Comparison of ENCODE assay signal across 21 cellular contexts in the genomic region with DNA sequence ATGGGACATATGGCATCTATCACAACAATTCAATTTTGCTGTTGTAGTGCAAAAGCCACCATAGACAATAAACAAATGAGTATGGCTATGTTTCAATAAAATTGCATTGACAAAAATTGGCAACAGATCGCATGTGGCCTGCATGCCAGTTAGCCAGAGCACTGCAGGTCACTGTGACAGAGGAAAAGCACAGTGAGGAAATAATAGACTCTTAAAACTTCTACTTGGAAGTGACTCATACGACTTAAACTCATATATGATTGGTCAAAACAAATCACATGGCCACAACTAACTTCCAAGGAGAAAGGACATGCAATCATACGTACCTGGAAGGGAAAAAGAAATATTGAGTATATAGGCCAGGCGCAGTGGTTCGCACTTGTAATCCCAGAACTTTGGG. TPM values are rescaled to one million over a fixed set of nuclear protein-coding genes. Genes with fewer than 3 reads are reported as not detected.
DNase-seq lines count a peak whose midpoint lies in the region; ATAC-seq lines count a peak whose summit lies in the region.
"Had no signal": no experiment of that assay in that cellular context is flagged by ENCODE, and none has a peak within 500 bp of the region (broad histone marks: within the 10 kb centered on the region; RNA-seq: fewer than 3 reads in every experiment).

No MANE protein-coding gene starts in this region.

- in situ Hi-C loops in KBM-7 (cut with MboI; ENCODE audit: low pct_unique_long_range_greater_than_20kb, low sequenced_read_pairs) = no loop called here

- DNase-seq in ELR (ENCODE audit: low read depth) = peak; percentile 33
- DNase-seq in KBM-7 = peak; percentile 5
- DNase-seq in dermis blood vessel endothelial cell = peak; percentile 55
- DNase-seq in left colon = no peak
- DNase-seq in middle frontal gyrus (ENCODE audit: extremely low spot score, low spot score) = no peak
- DNase-seq in activated CD4-positive, alpha-beta T cell treated with anti-CD3 and anti-CD28 coated beads, Interleukin-2, amount 10 ng/mL, durations not matched to agents 24 days and 14 days = no peak
- no peak for DNase-seq in KG1 (lab: John Stamatoyannopoulos, UW)
- no peak for DNase-seq in HUDEP-2 (lab: John Stamatoyannopoulos, UW; ENCODE audit: unreplicated experiment in 76 of 76)
- DNase-seq: activated effector memory CD4-positive, alpha-beta T cell treated with anti-CD3 and anti-CD28 coated beads, Interleukin-2, amount 50 U/mL, for 16 hours; AML-193; aorta; erythroblast; GM23248; head of caudate nucleus; islet precursor cell; NCI-H2107; NCI-H774; occipital lobe; sigmoid colon; stimulated activated CD4-positive, alpha-beta T cell treated with anti-CD3 and anti-CD28 coated beads, Interleukin-1b, Interleukin-23, amount 100 ng/mL, for 48 hours; T-helper 1 cell had no signal

- no peak overlapping the region for H3K4me3 Mint-ChIP-seq in activated CD4-positive, alpha-beta T cell treated with anti-CD3 and anti-CD28 coated beads, Interleukin-2, amount 10 ng/mL, durations not matched to agents 24 days and 14 days

- H3K36me3 Mint-ChIP-seq in activated CD4-positive, alpha-beta T cell treated with anti-CD3 and anti-CD28 coated beads, Interleukin-2, amount 10 ng/mL, durations not matched to agents 24 days and 14 days (ENCODE audit: low read depth) = no peaks in the 10 kb centered on the region

- ATAC-seq in left colon = peak; percentile 78

- peaks cover 2% of the 10 kb centered on the region for H3K4me1 Mint-ChIP-seq in activated CD4-positive, alpha-beta T cell treated with anti-CD3 and anti-CD28 coated beads, Interleukin-2, amount 10 ng/mL, durations not matched to agents 24 days and 14 days

- H3K27me3 Mint-ChIP-seq in activated CD4-positive, alpha-beta T cell treated with anti-CD3 and anti-CD28 coated beads, Interleukin-2, amount 10 ng/mL, durations not matched to agents 24 days and 14 days = no peaks in the 10 kb centered on the region

- no peak overlapping the region for H3K27ac Mint-ChIP-seq in activated CD4-positive, alpha-beta T cell treated with anti-CD3 and anti-CD28 coated beads, Interleukin-2, amount 10 ng/mL, durations not matched to agents 24 days and 14 days

- intact Hi-C loops in left colon (cut with DNase I, micrococcal nuclease) = no loop called here
- intact Hi-C loops in activated CD4-positive, alpha-beta T cell treated with anti-CD3 and anti-CD28 coated beads, Interleukin-2, amount 10 ng/mL, durations not matched to agents 24 days and 14 days (cut with micrococcal nuclease) = no loop called here

- H3K9me3 Mint-ChIP-seq in activated CD4-positive, alpha-beta T cell treated with anti-CD3 and anti-CD28 coated beads, Interleukin-2, amount 10 ng/mL, durations not matched to agents 24 days and 14 days = no peaks in the 10 kb centered on the region

RNA-seq across cellular contexts. Expression of gene EXOC6B, which starts 44.3 kb away (rescaled TPM):
- 23.3 and 45.7 TPM in 2 replicates for total RNA-seq in dermis blood vessel endothelial cell
- total RNA-seq in left colon = 10 to 100 TPM; 23.9 to 37.6 TPM
- 7.8 and 8.4 TPM in 2 replicates for total RNA-seq in activated CD4-positive, alpha-beta T cell treated with anti-CD3 and anti-CD28 coated beads, Interleukin-2, amount 10 ng/mL, durations not matched to agents 24 days and 14 days

Comparison
In these comparisons a context has a peak if more than half of its experiments do, and no peak if none do; other contexts are left out.
1. DNase-seq: peak in ELR (single experiment), KBM-7 (single experiment) and dermis blood vessel endothelial cell (single experiment); none in left colon (0 of 2), middle frontal gyrus (single experiment), activated CD4-positive, alpha-beta T cell treated with anti-CD3 and anti-CD28 coated beads, Interleukin-2, amount 10 ng/mL, durations not matched to agents 24 days and 14 days (single experiment), KG1 (single experiment) and HUDEP-2 (0 of 76).